Comparison of ENCODE assay signal across 32 cellular contexts in genomic region chr3:164407111-164407510, GRCh38.
"Had no signal": no experiment of that assay in that cellular context is flagged by ENCODE, and none has a peak within 500 bp of the region (broad histone marks: within the 10 kb centered on the region; RNA-seq: fewer than 3 reads in every experiment).

No MANE protein-coding gene starts in this region.

- H3K36me3 ChIP-seq: ascending aorta, breast epithelium, cardiac muscle cell, esophagus muscularis mucosa, gastrocnemius medialis, heart left ventricle had no signal

- H3K4me3 ChIP-seq: ascending aorta, breast epithelium, cardiac muscle cell, esophagus muscularis mucosa, gastrocnemius medialis, heart left ventricle had no signal

- H3K27ac ChIP-seq: ascending aorta, breast epithelium, cardiac muscle cell, foreskin keratinocyte, gastrocnemius medialis, heart left ventricle had no signal

- H3K9me3 ChIP-seq: ascending aorta, breast epithelium, esophagus muscularis mucosa, gastrocnemius medialis had no signal

- H3K4me1 ChIP-seq: ascending aorta, breast epithelium, foreskin keratinocyte, gastrocnemius medialis, heart left ventricle had no signal

- H3K27me3 ChIP-seq: ascending aorta, breast epithelium, cardiac muscle cell, esophagus muscularis mucosa, foreskin keratinocyte, gastrocnemius medialis, heart left ventricle had no signal

- ATAC-seq: activated CD4-positive, alpha-beta T cell treated with anti-CD3 and anti-CD28 coated beads for 36 hours; activated naive CD4-positive, alpha-beta T cell treated with anti-CD3 and anti-CD28 coated beads, Interleukin-2, amount 50 U/mL, for 72 hours; activated T-cell treated with anti-CD3 and anti-CD28 coated beads, Interleukin-2, amount 50 U/mL, for 72 hours; effector memory CD8-positive, alpha-beta T cell; foreskin keratinocyte; gastrocnemius medialis; heart left ventricle; T-helper 17 cell had no signal

- DNase-seq: activated CD4-positive, alpha-beta memory T cell treated with anti-CD3 and anti-CD28 coated beads, Interleukin-2, amount 10 ng/mL, durations not matched to agents 7 days and 5 days; activated CD4-positive, alpha-beta T cell treated with anti-CD3 and anti-CD28 coated beads for 36 hours; activated CD4-positive, alpha-beta T cell treated with anti-CD3 and anti-CD28 coated beads, Interleukin-2, amount 10 ng/mL, durations not matched to agents 24 days and 14 days; activated CD4-positive, alpha-beta T cell treated with anti-CD3 and anti-CD28 coated beads, Interleukin-2, amount 50 U/mL, for 4 hours; activated CD4-positive, CD25-positive, alpha-beta regulatory T cell; activated CD4-positive, CD25-positive, alpha-beta regulatory T cell treated with anti-CD3 and anti-CD28 coated beads, Interleukin-2, amount 50 U/mL, for 72 hours; activated CD8-positive, alpha-beta memory T cell treated with anti-CD3 and anti-CD28 coated beads, Interleukin-2, amount 50 U/mL, for 48 hours; activated gamma-delta T cell; activated naive CD4-positive, alpha-beta T cell; activated naive CD4-positive, alpha-beta T cell treated with anti-CD3 and anti-CD28 coated beads, Interleukin-2, amount 10 ng/mL, durations not matched to agents 7 days and 5 days; activated naive CD8-positive, alpha-beta T cell treated with anti-CD3 and anti-CD28 coated beads, Interleukin-2, amount 10 ng/mL, durations not matched to agents 7 days and 5 days; activated T-cell treated with anti-CD3 and anti-CD28 coated beads for 4 hours; activated T-cell treated with anti-CD3 and anti-CD28 coated beads, Interleukin-2, amount 50 U/mL, for 24 hours; activated T-cell treated with anti-CD3 and anti-CD28 coated beads, Interleukin-2, amount 50 U/mL, for 72 hours; central memory CD4-positive, alpha-beta T cell; cortex of kidney; dermis blood vessel endothelial cell; effector CD4-positive, alpha-beta T cell; effector memory CD8-positive, alpha-beta T cell; erythroblast; foreskin keratinocyte; gastrocnemius medialis; glutamatergic neuron; heart left ventricle; T-helper 1 cell; T-helper 17 cell; T1000 had no signal
